In genomic region chr20:40251284-40251932, GRCh38 we compare ENCODE assay signal across 9 cellular contexts.
DNase-seq lines count a peak whose midpoint lies in the region; ATAC-seq and FAIRE-seq lines count a peak whose summit lies in the region.
"Had no signal": no experiment of that assay in that cellular context is flagged by ENCODE, and none has a peak within 500 bp of the region (broad histone marks: within the 10 kb centered on the region; RNA-seq: fewer than 3 reads in every experiment).

No MANE protein-coding gene starts in this region.

- FAIRE-seq in GM19239 (lab: Jason Lieb, UNC): no peak

- ATAC-seq in HG03175 (IDR thresholded peaks at IDR 0.05; ENCODE audit: unreplicated experiment): no peak

- DNase-seq in AG08396 (ENCODE audit: low spot score): peak; percentile 31
- peak; percentile 12 for DNase-seq in GM19239 (ENCODE audit: insufficient read length, low spot score)
- peak; percentile 73 for DNase-seq in RPMI7951 (ENCODE audit: low read depth)
- peak; percentile 43 for DNase-seq in hepatic stellate cell (ENCODE audit: low spot score)
- no peak for DNase-seq in glomerular visceral epithelial cell (ENCODE audit: extremely low spot score)
- no peak for DNase-seq in Ammon's horn (ENCODE audit: low spot score)
- no peak for DNase-seq in activated CD4-positive, alpha-beta T cell treated with anti-CD3 and anti-CD28 coated beads, Interleukin-2, amount 50 U/mL, for 4 hours
- DNase-seq: activated CD8-positive, alpha-beta memory T cell treated with anti-CD3 and anti-CD28 coated beads for 24 hours had no signal

Comparison
In these comparisons a context has a peak if more than half of its experiments do, and no peak if none do; other contexts are left out.
1. DNase-seq: peak in AG08396 (single experiment), GM19239 (single experiment), RPMI7951 (single experiment) and hepatic stellate cell (single experiment); none in glomerular visceral epithelial cell (single experiment), Ammon's horn (single experiment) and activated CD4-positive, alpha-beta T cell treated with anti-CD3 and anti-CD28 coated beads, Interleukin-2, amount 50 U/mL, for 4 hours (0 of 2).